ENCODE assay signal across 14 cellular contexts in genomic region chr1:63807063-63807462, GRCh38. TPM values are rescaled to one million over a fixed set of nuclear protein-coding genes. Genes with fewer than 3 reads are reported as not detected.
DNase-seq lines count a peak whose midpoint lies in the region; FAIRE-seq and TF ChIP-seq lines count a peak whose summit lies in the region.
"Had no signal": no experiment of that assay in that cellular context is flagged by ENCODE, and none has a peak within 500 bp of the region (broad histone marks: within the 10 kb centered on the region; RNA-seq: fewer than 3 reads in every experiment).

No MANE protein-coding gene starts in this region.

- no peaks in the 10 kb centered on the region for H3K36me3 ChIP-seq in mesenchymal stem cell (ENCODE audit: control insufficient read depth in 1 of 2, insufficient read depth in 2 of 2, low read depth in 1 of 2, low read length in 2 of 2)
- H3K36me3 ChIP-seq: BLaER1 treated with 17β-estradiol and CSF1 and Interleukin-3, amounts not matched to agents 10 nM and 100 nM; SJSA1 had no signal

- no peak for DNase-seq in D721Med (ENCODE audit: insufficient read length, low spot score)
- DNase-seq in NCI-H2171 (lab: John Stamatoyannopoulos, UW) = peak; percentile 91
- DNase-seq in NCI-H82 treated with DMSO at 0.1 percent for 48 hours (lab: John Stamatoyannopoulos, UW; ENCODE audit: unreplicated experiment) = peak; percentile 99
- DNase-seq in mesenchymal stem cell = no peak
- no peak for DNase-seq in GM13977 (ENCODE audit: low spot score)
- DNase-seq in cerebellar nuclear complex (lab: John Stamatoyannopoulos, UW) = no peak
- no peak for DNase-seq in lower leg skin (ENCODE audit: low spot score in 2 of 2)
- no peak for DNase-seq in activated CD4-positive, CD25-positive, alpha-beta regulatory T cell treated with anti-CD3 and anti-CD28 coated beads, Interleukin-2, amount 50 U/mL, for 72 hours
- DNase-seq: DMS53, NCI-H1417 treated with DMSO at 0.1 percent for 48 hours, NCI-H510A, PC-3 had no signal

- no peak overlapping the region for H3K27ac ChIP-seq in mesenchymal stem cell (ENCODE audit: low read length, poor library complexity, severe bottlenecking)
- H3K27ac ChIP-seq: BLaER1 treated with 17β-estradiol and CSF1 and Interleukin-3, amounts not matched to agents 10 nM and 100 nM; SJSA1 had no signal

- H3K23ac ChIP-seq in mesenchymal stem cell (ENCODE audit: low read length in 2 of 2) = no peak overlapping the region

- no peak overlapping the region for H3K4me2 ChIP-seq in mesenchymal stem cell (ENCODE audit: low read length, poor library complexity, severe bottlenecking)

- H3K9me3 ChIP-seq in mesenchymal stem cell (ENCODE audit: control insufficient read depth, low read length) = peaks cover 10% of the 10 kb centered on the region
- H3K9me3 ChIP-seq: SJSA1 had no signal

- in situ Hi-C loops in GM13977 (cut with MboI; ENCODE audit: low pct_unique_long_range_greater_than_20kb, low sequenced_read_pairs, unreplicated experiment) = no loop called here

- peak; percentile 99 for FAIRE-seq in D721Med (lab: Jason Lieb, UNC)

- no peak overlapping the region for H3K4me3 ChIP-seq in mesenchymal stem cell (ENCODE audit: insufficient read depth in 1 of 2, low read depth in 1 of 2, low read length in 2 of 2)
- H3K4me3 ChIP-seq in lower leg skin (ENCODE audit: low read depth, poor library complexity, severe bottlenecking) = no peak overlapping the region
- H3K4me3 ChIP-seq: BLaER1 treated with 17β-estradiol and CSF1 and Interleukin-3, amounts not matched to agents 10 nM and 100 nM; SJSA1 had no signal

- H3K79me1 ChIP-seq in mesenchymal stem cell (replicated peaks; ENCODE audit: low read length, poor library complexity, severe bottlenecking) = peaks cover 22% of the 10 kb centered on the region

- H3K9ac ChIP-seq in mesenchymal stem cell (ENCODE audit: low read length) = no peak overlapping the region
- H3K9ac ChIP-seq: BLaER1 treated with 17β-estradiol and CSF1 and Interleukin-3, amounts not matched to agents 10 nM and 100 nM had no signal

- peak overlapping the region; percentile 55 for H2AK5ac ChIP-seq in mesenchymal stem cell (ENCODE audit: low read length, severe bottlenecking)

- H4K8ac ChIP-seq in mesenchymal stem cell (ENCODE audit: low read length) = no peak overlapping the region

- H3K18ac ChIP-seq in mesenchymal stem cell (ENCODE audit: low read depth in 1 of 2, low read length in 2 of 2) = no peak overlapping the region

- H3K14ac ChIP-seq in mesenchymal stem cell (ENCODE audit: low read length in 2 of 2) = no peak overlapping the region

- H2BK15ac ChIP-seq in mesenchymal stem cell (ENCODE audit: low read depth, poor library complexity, severe bottlenecking) = no peak overlapping the region

- no peak overlapping the region for H2BK5ac ChIP-seq in mesenchymal stem cell (ENCODE audit: low read depth, low read length, poor library complexity, severe bottlenecking)

- no peak overlapping the region for H3K4ac ChIP-seq in mesenchymal stem cell (ENCODE audit: low read depth in 1 of 2, low read length in 2 of 2)

- no peak overlapping the region for H2BK120ac ChIP-seq in mesenchymal stem cell (ENCODE audit: low read depth, low read length)

- TF ChIP-seq CTCF in D721Med (IDR thresholded peaks at IDR 0.05; ENCODE audit: insufficient read depth, missing control alignments) (no peak), GM13977 (IDR thresholded peaks at IDR 0.05; ENCODE audit: extremely low read depth, insufficient read depth, missing control alignments) (no peak), lower leg skin (IDR thresholded peaks at IDR 0.05) (no peak)

- H3K27me3 ChIP-seq in mesenchymal stem cell (ENCODE audit: control insufficient read depth in 1 of 2, insufficient read depth in 1 of 2, low read length in 2 of 2) = no peaks in the 10 kb centered on the region
- H3K27me3 ChIP-seq: BLaER1 treated with 17β-estradiol and CSF1 and Interleukin-3, amounts not matched to agents 10 nM and 100 nM; SJSA1 had no signal

- H3K4me1 ChIP-seq in mesenchymal stem cell (ENCODE audit: control insufficient read depth, insufficient read depth, low read depth, low read length) = no peaks in the 10 kb centered on the region
- H3K4me1 ChIP-seq: SJSA1 had no signal

- no peak overlapping the region for H2AFZ ChIP-seq in mesenchymal stem cell (ENCODE audit: low read depth, low read length)

- H4K91ac ChIP-seq in mesenchymal stem cell (ENCODE audit: low read length) = no peak overlapping the region

- intact Hi-C loops in lower leg skin (cut with DNase I; ENCODE audit: low total_unique reads) = no loop called here

- H2BK12ac ChIP-seq in mesenchymal stem cell (ENCODE audit: low read length in 2 of 2) = no peak overlapping the region

- WGBS in mesenchymal stem cell = 75% methylated on average over 1 of the region's 1 CpG
- WGBS in lower leg skin, 2 donors = 88 to 90% methylated on average over 1 of the region's 1 CpG

- no peak for TF ChIP-seq POLR2A in lower leg skin (IDR thresholded peaks at IDR 0.05)

RNA-seq across cellular contexts. Expression of gene ROR1, which starts 33.2 kb away (rescaled TPM):
- polyA plus RNA-seq in mesenchymal stem cell (2013, experiment 1 of 2) = 17.0 TPM
- 16.8 TPM for polyA plus RNA-seq in mesenchymal stem cell (2013, experiment 2 of 2)
- 10 to 100 TPM; 12.9 to 28.6 (median 22.5) TPM for total RNA-seq in lower leg skin

Comparison
In these comparisons a context has a peak if more than half of its experiments do, and no peak if none do; other contexts are left out.
1. DNase-seq: peak in NCI-H2171 (single experiment) and NCI-H82 treated with DMSO at 0.1 percent for 48 hours (single experiment); none in D721Med (single experiment), mesenchymal stem cell (single experiment), GM13977 (single experiment), cerebellar nuclear complex (0 of 2), lower leg skin (0 of 2) and activated CD4-positive, CD25-positive, alpha-beta regulatory T cell treated with anti-CD3 and anti-CD28 coated beads, Interleukin-2, amount 50 U/mL, for 72 hours (single experiment).